10 cellular contexts compared by ENCODE assay signal in the genomic region with DNA sequence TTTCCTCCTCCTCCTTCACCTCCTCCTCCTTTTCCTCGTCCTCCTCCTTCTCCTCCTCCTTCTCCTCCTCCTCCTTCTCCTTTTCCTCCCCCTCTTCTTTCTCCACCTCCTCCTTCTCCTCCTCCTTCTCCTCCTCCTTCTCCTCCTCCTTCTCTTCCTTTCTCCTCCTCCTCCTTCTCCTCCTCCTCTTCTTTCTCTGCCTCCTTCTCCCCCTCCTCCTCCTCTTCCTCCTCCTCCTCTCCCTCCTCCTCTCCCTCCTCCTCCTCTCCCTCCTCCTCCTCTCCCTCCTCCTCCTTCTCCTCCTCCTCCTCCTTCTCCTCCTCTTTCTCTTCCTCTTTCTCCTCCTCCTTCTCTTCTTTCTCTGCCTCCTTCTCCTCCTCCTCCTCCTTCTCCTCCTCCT. TPM values are rescaled to one million over a fixed set of nuclear protein-coding genes. Genes with fewer than 3 reads are reported as not detected.
"Had no signal": no experiment of that assay in that cellular context is flagged by ENCODE, and none has a peak within 500 bp of the region (broad histone marks: within the 10 kb centered on the region; RNA-seq: fewer than 3 reads in every experiment).

No MANE protein-coding gene starts in this region.

- H3K4me1 ChIP-seq: HAP-1 had no signal

- H3K4me2 ChIP-seq: GM23338 had no signal

- H3K9me3 ChIP-seq: HAP-1 had no signal

- H3K4me3 ChIP-seq: GM23248, GM23338, HAP-1 had no signal

- H3K27ac ChIP-seq: GM23248 had no signal

- FAIRE-seq: H54 had no signal

- DNase-seq: GM23248, GOT3, H7, H9, HCEC 1CT, HFFc6 had no signal

- ATAC-seq: GM23338, HCT116 had no signal

- H2AFZ ChIP-seq: GM23248, GM23338 had no signal

- H3K36me3 ChIP-seq: HAP-1 had no signal

- H3K9ac ChIP-seq: GM23248 had no signal

RNA-seq across cellular contexts. Expression of a gene that starts 13.6 kb away (rescaled TPM):
- polyA plus RNA-seq: GM23248 had no signal
